33 cellular contexts compared by ENCODE assay signal in genomic region chr17:62927083-62927482, GRCh38. TPM values are rescaled to one million over a fixed set of nuclear protein-coding genes. Genes with fewer than 3 reads are reported as not detected.
DNase-seq lines count a peak whose midpoint lies in the region; ATAC-seq, FAIRE-seq and TF ChIP-seq lines count a peak whose summit lies in the region.
"Had no signal": no experiment of that assay in that cellular context is flagged by ENCODE, and none has a peak within 500 bp of the region (broad histone marks: within the 10 kb centered on the region; RNA-seq: fewer than 3 reads in every experiment).

No MANE protein-coding gene starts in this region.

- H3K9me3 ChIP-seq in HEK293 (ENCODE audit: control insufficient read depth, insufficient read depth, low read depth, low read length) (no peaks in the 10 kb centered on the region), K562 (replicated peaks; ENCODE audit: control insufficient read depth, insufficient read depth, low read depth, low read length) (no peaks in the 10 kb centered on the region)
- H3K9me3 ChIP-seq: A549; BE2C; BLaER1; BLaER1 treated with 17β-estradiol and CSF1 and Interleukin-3, amounts not matched to agents 10 nM and 100 nM; Caco-2 had no signal

- FAIRE-seq in K562 (lab: Jason Lieb, UNC) = no peak
- FAIRE-seq: A204.1, A549, D721Med had no signal

- H3K9ac ChIP-seq in K562 (ENCODE audit: insufficient read depth in 1 of 2, low read depth in 2 of 2, low read length in 2 of 2) = no peak overlapping the region
- H3K9ac ChIP-seq: BLaER1; BLaER1 treated with 17β-estradiol and CSF1 and Interleukin-3, amounts not matched to agents 10 nM and 100 nM had no signal

- TF ChIP-seq POLR2A in K562 (conservative IDR thresholded peaks at IDR 0.05) = no peak

- peaks cover 13% of the 10 kb centered on the region for H3K27me3 Mint-ChIP-seq in activated CD4-positive, alpha-beta memory T cell treated with anti-CD3 and anti-CD28 coated beads, Interleukin-2, amount 10 ng/mL, durations not matched to agents 7 days and 5 days

- CTCF ChIA-PET in HEK293 (lab: Yijun Ruan, JAX) (interaction anchor here (0.5 kb wide), 1 partner anchor 109 kb away, joined by 4 read pairs; no protein-coding TSS in a partner anchor), K562 (lab: Yijun Ruan, JAX; ENCODE audit: low intra/inter-chr PET ratio) (no interaction called here)
- CTCF ChIA-PET in activated CD4-positive, alpha-beta memory T cell treated with anti-CD3 and anti-CD28 coated beads, Interleukin-2, amount 10 ng/mL, durations not matched to agents 7 days and 5 days (lab: Charles Lee) = no interaction called here

- no peak for DNase-seq in K562 (ENCODE audit: extremely low read depth in 1 of 4, low spot score in 3 of 4)
- no peak for DNase-seq in activated CD4-positive, alpha-beta memory T cell treated with anti-CD3 and anti-CD28 coated beads, Interleukin-2, amount 10 ng/mL, durations not matched to agents 7 days and 5 days
- DNase-seq: 8988T; ACHN; AML-193; BE2C; C1 segment of cervical spinal cord; Caco-2; Calu3; CD4-positive, alpha-beta memory T cell; CD4-positive, alpha-beta T cell; CD4-positive, CD25-positive, alpha-beta regulatory T cell; CD8-positive, alpha-beta memory T cell; CD8-positive, alpha-beta T cell; COR-L47; DMS 273 treated with DMSO at 0.1 percent for 48 hours; DMS153; DMS53; DMS79; DMS79 treated with DMSO at 0.1 percent for 48 hours; DND-41; EL had no signal

- H3K27ac ChIP-seq in HEK293 (ENCODE audit: extremely low read depth, low read depth, low read length) (no peak overlapping the region), K562 (ENCODE audit: extremely low read depth, low read depth, low read length) (no peak overlapping the region)
- H3K27ac ChIP-seq: 22Rv1; A549; BLaER1; BLaER1 treated with 17β-estradiol and CSF1 and Interleukin-3, amounts not matched to agents 10 nM and 100 nM; C4-2B had no signal

- H3K4me3 ChIP-seq in HEK293 (ENCODE audit: low read depth, low read length) (no peak overlapping the region), K562 (no peak overlapping the region)
- H3K4me3 ChIP-seq: A549; BLaER1; BLaER1 treated with 17β-estradiol and CSF1 and Interleukin-3, amounts not matched to agents 10 nM and 100 nM had no signal

- H3K4me2 ChIP-seq in K562 (ENCODE audit: insufficient read depth, low read length) = no peak overlapping the region
- H3K4me2 ChIP-seq: A549; BLaER1; BLaER1 treated with 17β-estradiol and CSF1 and Interleukin-3, amounts not matched to agents 10 nM and 100 nM had no signal

- intact Hi-C loops in K562 (cut with micrococcal nuclease) = no loop called here

- no peak overlapping the region for H3K4me3 Mint-ChIP-seq in activated CD4-positive, alpha-beta memory T cell treated with anti-CD3 and anti-CD28 coated beads, Interleukin-2, amount 10 ng/mL, durations not matched to agents 7 days and 5 days
- H3K4me3 Mint-ChIP-seq: B cell; CD14-positive monocyte; CD4-positive, alpha-beta memory T cell; CD4-positive, alpha-beta T cell; CD4-positive, CD25-positive, alpha-beta regulatory T cell; CD8-positive, alpha-beta memory T cell; CD8-positive, alpha-beta T cell had no signal

- no peaks in the 10 kb centered on the region for H3K36me3 Mint-ChIP-seq in activated CD4-positive, alpha-beta memory T cell treated with anti-CD3 and anti-CD28 coated beads, Interleukin-2, amount 10 ng/mL, durations not matched to agents 7 days and 5 days (ENCODE audit: low read depth)
- H3K36me3 Mint-ChIP-seq: CD14-positive monocyte; CD4-positive, alpha-beta memory T cell; CD4-positive, CD25-positive, alpha-beta regulatory T cell; CD8-positive, alpha-beta memory T cell; CD8-positive, alpha-beta T cell had no signal

- H3K79me2 ChIP-seq in K562 (ENCODE audit: control insufficient read depth, insufficient read depth, low read length) = no peaks in the 10 kb centered on the region

- POLR2A ChIA-PET in HEK293 (lab: Yijun Ruan, JAX) = no interaction called here
- POLR2A ChIA-PET in K562 (lab: Yijun Ruan, JAX) = interaction anchor here (0.6 kb wide), 1 partner anchor 61 kb away, joined by 3 read pairs; no protein-coding TSS in a partner anchor
- POLR2A ChIA-PET in activated CD4-positive, alpha-beta memory T cell treated with anti-CD3 and anti-CD28 coated beads, Interleukin-2, amount 10 ng/mL, durations not matched to agents 7 days and 5 days (lab: Charles Lee) = no interaction called here

- no peak for TF ChIP-seq EP300 in K562 (IDR thresholded peaks at IDR 0.05; ENCODE audit: low read length)

- H3K9me1 ChIP-seq in K562 (ENCODE audit: control insufficient read depth, insufficient read depth, low read length) = no peaks in the 10 kb centered on the region

- ATAC-seq in K562 (no peak), GM19395 (IDR thresholded peaks at IDR 0.05; ENCODE audit: unreplicated experiment) (no peak)
- ATAC-seq: A549; CD8-positive, alpha-beta T cell had no signal

- TF ChIP-seq RAD21 in K562 (CRISPR knock-in tag; conservative IDR thresholded peaks at IDR 0.05 in 1 of 2, IDR thresholded peaks at IDR 0.05 in 1 of 2) = no peak

- H3K36me3 ChIP-seq in HEK293 (ENCODE audit: control insufficient read depth in 2 of 2, insufficient read depth in 1 of 2, low read length in 2 of 2) (no peaks in the 10 kb centered on the region), K562 (ENCODE audit: control insufficient read depth, insufficient read depth, low read length) (no peaks in the 10 kb centered on the region)
- H3K36me3 ChIP-seq: BE2C; BLaER1; BLaER1 treated with 17β-estradiol and CSF1 and Interleukin-3, amounts not matched to agents 10 nM and 100 nM had no signal

- no TSS peak for BruUV-seq in K562 (replicated peaks; lab: Mats Ljungman, UMichigan)

- TF ChIP-seq CTCF in HEK293 (tag by site-specific recombination; IDR thresholded peaks at IDR 0.05) (no peak), K562 (IDR thresholded peaks at IDR 0.05 in 2 of 3, conservative IDR thresholded peaks at IDR 0.05 in 1 of 3; ENCODE audit: insufficient read depth in 2 of 3, low read depth in 1 of 3, low read length in 3 of 3) (no peak)

- WGBS in K562 (ENCODE audit: insufficient coverage, low coverage, missing lambda C conversion rate) = 8% methylated on average over 6 of the region's 6 CpGs

- H4K20me1 ChIP-seq in K562 (replicated peaks; ENCODE audit: control insufficient read depth, insufficient read depth, low read length) = no peaks in the 10 kb centered on the region
- H4K20me1 ChIP-seq: BLaER1; BLaER1 treated with 17β-estradiol and CSF1 and Interleukin-3, amounts not matched to agents 10 nM and 100 nM had no signal

- H3K27ac Mint-ChIP-seq in activated CD4-positive, alpha-beta memory T cell treated with anti-CD3 and anti-CD28 coated beads, Interleukin-2, amount 10 ng/mL, durations not matched to agents 7 days and 5 days = no peak overlapping the region
- H3K27ac Mint-ChIP-seq: B cell; CD14-positive monocyte; CD4-positive, alpha-beta memory T cell; CD4-positive, alpha-beta T cell; CD4-positive, CD25-positive, alpha-beta regulatory T cell; CD8-positive, alpha-beta memory T cell; CD8-positive, alpha-beta T cell had no signal

- no peak overlapping the region for H2AFZ ChIP-seq in K562 (ENCODE audit: low read depth, low read length)

- no peaks in the 10 kb centered on the region for H3K4me1 Mint-ChIP-seq in activated CD4-positive, alpha-beta memory T cell treated with anti-CD3 and anti-CD28 coated beads, Interleukin-2, amount 10 ng/mL, durations not matched to agents 7 days and 5 days
- H3K4me1 Mint-ChIP-seq: B cell; CD14-positive monocyte; CD4-positive, alpha-beta memory T cell; CD4-positive, CD25-positive, alpha-beta regulatory T cell; CD8-positive, alpha-beta memory T cell had no signal

- peaks cover 0 to 6% of the 10 kb centered on the region in 2 experiments; a peak in 2 of 5 replicates for H3K27me3 ChIP-seq in K562 (ENCODE audit: control insufficient read depth in 2 of 2, insufficient read depth in 2 of 2, low read length in 2 of 2)
- H3K27me3 ChIP-seq: BE2C; BLaER1; BLaER1 treated with 17β-estradiol and CSF1 and Interleukin-3, amounts not matched to agents 10 nM and 100 nM had no signal

- in situ Hi-C loops in K562 (cut with MboI) = no loop called here

- H3K4me1 ChIP-seq in HEK293 (ENCODE audit: control insufficient read depth, insufficient read depth, low read length) = no peaks in the 10 kb centered on the region
- H3K4me1 ChIP-seq in K562 (replicated peaks in 1 of 2; ENCODE audit: control insufficient read depth in 2 of 2, insufficient read depth in 2 of 2, low read length in 2 of 2) = no peaks in the 10 kb centered on the region
- H3K4me1 ChIP-seq: BLaER1; BLaER1 treated with 17β-estradiol and CSF1 and Interleukin-3, amounts not matched to agents 10 nM and 100 nM; Caco-2 had no signal

- H3K9me3 Mint-ChIP-seq in activated CD4-positive, alpha-beta memory T cell treated with anti-CD3 and anti-CD28 coated beads, Interleukin-2, amount 10 ng/mL, durations not matched to agents 7 days and 5 days = no peaks in the 10 kb centered on the region
- H3K9me3 Mint-ChIP-seq: CD14-positive monocyte; CD4-positive, alpha-beta memory T cell; CD4-positive, alpha-beta T cell; CD4-positive, CD25-positive, alpha-beta regulatory T cell; CD8-positive, alpha-beta memory T cell; CD8-positive, alpha-beta T cell had no signal

TF ChIP-seq in HEK293, 187 proteins besides CTCF, POLR2A, EP300 and RAD21 (continues in another document):
- no peak for TF ChIP-seq ZNF221 (tag by site-specific recombination; IDR thresholded peaks at IDR 0.05; ENCODE audit: borderline replicate concordance)

TF ChIP-seq in K562, 482 proteins besides CTCF, POLR2A, EP300 and RAD21 (continues in another document):
- TF ChIP-seq SMARCC2 (IDR thresholded peaks at IDR 0.05; ENCODE audit: low read depth) (no peak), ZNF77 (CRISPR knock-in tag; IDR thresholded peaks at IDR 0.05) (no peak)

RNA-seq across cellular contexts. Expression of gene TANC2, which starts 39.0 kb away (rescaled TPM):
- 71.3 and 82.5 TPM in 2 replicates for total RNA-seq in K562 (2011; cell fraction: chromatin; rRNA removed; ENCODE audit: low replicate concordance)
- 51.7 and 56.6 TPM in 2 replicates for total RNA-seq in K562 (2011; cell fraction: nucleolus; rRNA removed)
- total RNA-seq in K562 (2011; cell fraction: nucleoplasm; rRNA removed) = 50.4 and 53.1 TPM in 2 replicates
- total RNA-seq in K562 (2014; rRNA removed) (2.6 and 4.3 TPM in 2 replicates), K562 (2014; rRNA removed; fragmentation: Illumina TruSeq; extraction: Trizol) (5.7 and 6.0 TPM in 2 replicates), K562 (2015; rRNA removed; fragmentation: Illumina TruSeq; extraction: Trizol) (6.0 and 6.8 TPM in 2 replicates), K562 (2021) (7.3 and 7.8 TPM in 2 replicates)
- polyA plus RNA-seq in K562 (2011; rRNA removed) (3.2 and 5.3 TPM in 2 replicates), K562 (2014; fragmentation: Illumina TruSeq; extraction: Trizol) (4.5 and 5.5 TPM in 2 replicates), K562 (2014; fragmentation: Nextera tagmentation; extraction: Ambion mirVana) (1 to 10 TPM in 1 of 2 experiments, under 1 TPM in 1; 0.46 to 1.0 TPM), K562 (2014; rRNA removed) (1.1 and 3.2 TPM in 2 replicates)
- 3.2 and 3.7 TPM in 2 replicates for polyA plus RNA-seq in K562 (2011; cell fraction: cytosol; rRNA removed)
- 10.2 and 25.1 TPM in 2 replicates for polyA plus RNA-seq in K562 (2011; cell fraction: nucleus; rRNA removed)
- polyA plus RNA-seq in K562 (2012) = 4.3 and 4.6 TPM in 2 replicates
- polyA minus RNA-seq in K562 (2011; rRNA and poly(A)+ RNA removed) = 39.5 and 46.1 TPM in 2 replicates
- 8.1 and 17.5 TPM in 2 replicates for polyA minus RNA-seq in K562 (2011; cell fraction: cytosol; rRNA and poly(A)+ RNA removed)
- polyA minus RNA-seq in K562 (2011; cell fraction: nucleus; rRNA and poly(A)+ RNA removed) = 53.3 and 58.4 TPM in 2 replicates
- 10 to 100 TPM in 1 of 2 experiments, 1 to 10 TPM in 1; 9.0 to 10.6 TPM for total RNA-seq in activated CD4-positive, alpha-beta memory T cell treated with anti-CD3 and anti-CD28 coated beads, Interleukin-2, amount 10 ng/mL, durations not matched to agents 7 days and 5 days
